8 cellular contexts compared by ENCODE assay signal in genomic region chr1:15847100-15847892, GRCh38.
A peak's percentile ranks its signal among the peaks of the same experiment; 100 is the strongest.
DNase-seq lines count a peak whose midpoint lies in the region; ATAC-seq and FAIRE-seq lines count a peak whose summit lies in the region.

SPEN (plus strand) TSS chr1:15847707; CDS start chr1:15848068, 361 bp downstream.

- peaks cover 6% of the 10 kb centered on the region for H3K4me1 ChIP-seq in effector memory CD4-positive, alpha-beta T cell (ENCODE audit: control insufficient read depth, insufficient read depth, low read length, poor library complexity, severe bottlenecking)

- peak within 1 kb of the TSS; percentile 95 for H3K27ac Mint-ChIP-seq in memory B cell

- peaks cover 17% of the 10 kb centered on the region for H3K4me1 Mint-ChIP-seq in memory B cell

- ATAC-seq in GM21367 (IDR thresholded peaks at IDR 0.05; ENCODE audit: unreplicated experiment): peak; percentile 45
- peak; percentile 75 for ATAC-seq in memory B cell (ENCODE audit: low read depth)

- DNase-seq in CMK (ENCODE audit: low read depth) (peak; percentile 97), HTR-8/SVneo (ENCODE audit: insufficient read length, low spot score) (peak; percentile 92), NOMO-1 treated with DMSO at 0.1 percent for 48 hours (lab: John Stamatoyannopoulos, UW; ENCODE audit: unreplicated experiment) (peak; percentile 93), memory B cell (ENCODE audit: low spot score in 2 of 2) (peak; percentile 92 to 97)
- peak; percentile 92 to 97 for DNase-seq in activated CD8-positive, alpha-beta memory T cell treated with anti-CD3 and anti-CD28 coated beads for 4 hours (ENCODE audit: low read depth in 2 of 2)
- peak; percentile 95 to 98 (median 96) for DNase-seq in effector memory CD4-positive, alpha-beta T cell
- peak; percentile 97 for DNase-seq in stimulated activated CD8-positive, alpha-beta memory T cell treated with anti-CD3 and anti-CD28 coated beads, Interleukin-12 subunit alpha, Interleukin-12 subunit beta, amount 100 ng/mL, for 1 hour (ENCODE audit: low read depth)

- H3K27me3 Mint-ChIP-seq in memory B cell: no peaks in the 10 kb centered on the region

- peak within 1 kb of the TSS; percentile 100 for H3K4me3 Mint-ChIP-seq in memory B cell

- FAIRE-seq in HTR-8/SVneo (lab: Jason Lieb, UNC): peak; percentile 90

- no peaks in the 10 kb centered on the region for H3K36me3 ChIP-seq in effector memory CD4-positive, alpha-beta T cell (ENCODE audit: control insufficient read depth, insufficient read depth, low read length)

- H3K9me3 ChIP-seq in effector memory CD4-positive, alpha-beta T cell (ENCODE audit: control insufficient read depth, low read length): no peaks in the 10 kb centered on the region

- no peaks in the 10 kb centered on the region for H3K9me3 Mint-ChIP-seq in memory B cell

- peak within 1 kb of the TSS; percentile 90 for H3K4me3 ChIP-seq in effector memory CD4-positive, alpha-beta T cell (ENCODE audit: insufficient read depth, low read depth, low read length, poor library complexity, severe bottlenecking)

- peak within 1 kb of the TSS; percentile 91 for H3K27ac ChIP-seq in effector memory CD4-positive, alpha-beta T cell (ENCODE audit: insufficient read depth, low read length, poor library complexity, severe bottlenecking)

- H3K27me3 ChIP-seq in effector memory CD4-positive, alpha-beta T cell (replicated peaks; ENCODE audit: control insufficient read depth, insufficient read depth, low read length, poor library complexity, severe bottlenecking): no peaks in the 10 kb centered on the region

- H3K36me3 Mint-ChIP-seq in memory B cell: no peaks in the 10 kb centered on the region

Comparison
In these comparisons a context has a peak if more than half of its experiments do, and no peak if none do; other contexts are left out.
1. Peak in every context shown above with its lines: DNase-seq, ATAC-seq, H3K4me3 ChIP-seq and H3K27ac ChIP-seq.